17 cellular contexts compared by ENCODE assay signal in the genomic region with DNA sequence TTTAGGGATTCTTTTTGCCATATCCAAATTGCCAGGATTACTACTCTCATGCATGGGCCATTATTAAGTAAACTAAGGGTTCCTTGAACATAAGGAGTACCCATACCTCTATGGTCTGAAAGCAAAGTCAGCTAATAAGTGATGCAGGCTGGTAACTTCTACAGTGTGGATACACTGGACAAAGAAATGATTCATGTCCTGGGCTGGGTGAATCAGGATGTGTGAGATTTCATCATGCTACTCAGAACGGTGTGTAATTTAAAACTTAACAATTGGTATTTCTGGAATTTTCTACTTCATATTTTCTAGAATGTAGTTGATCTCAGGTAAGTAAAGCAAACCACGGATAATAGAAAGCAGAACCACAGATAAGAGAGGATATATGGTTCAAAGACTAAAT.
DNase-seq lines count a peak whose midpoint lies in the region; ATAC-seq and TF ChIP-seq lines count a peak whose summit lies in the region.
"Had no signal": no experiment of that assay in that cellular context is flagged by ENCODE, and none has a peak within 500 bp of the region (broad histone marks: within the 10 kb centered on the region; RNA-seq: fewer than 3 reads in every experiment).

No MANE protein-coding gene starts in this region.

- no peaks in the 10 kb centered on the region for H3K36me3 Mint-ChIP-seq in activated T-cell treated with anti-CD3 and anti-CD28 coated beads, Interleukin-2, amount 50 U/mL, for 72 hours (ENCODE audit: insufficient read depth in 2 of 2)
- H3K36me3 Mint-ChIP-seq: brain, mesothelial cell of epicardium had no signal

- H3K4me1 Mint-ChIP-seq in activated T-cell treated with anti-CD3 and anti-CD28 coated beads, Interleukin-2, amount 50 U/mL, for 72 hours (ENCODE audit: low read depth) = no peaks in the 10 kb centered on the region
- H3K4me1 Mint-ChIP-seq: brain had no signal

- ATAC-seq in activated T-cell treated with anti-CD3 and anti-CD28 coated beads, Interleukin-2, amount 50 U/mL, for 72 hours (replicated peaks in 1 of 2) = no peak
- ATAC-seq: Panc1 had no signal

- H3K4me3 Mint-ChIP-seq in activated T-cell treated with anti-CD3 and anti-CD28 coated beads, Interleukin-2, amount 50 U/mL, for 72 hours = no peak overlapping the region
- H3K4me3 Mint-ChIP-seq: brain, mesothelial cell of epicardium had no signal

- peaks cover 0 to 5% of the 10 kb centered on the region in 2 donors for H3K9me3 Mint-ChIP-seq in activated T-cell treated with anti-CD3 and anti-CD28 coated beads, Interleukin-2, amount 50 U/mL, for 72 hours

- peak; percentile 39 for DNase-seq in ACHN
- peak; percentile 48 for DNase-seq in HPDE6-E6E7 (ENCODE audit: extremely low spot score)
- peak; percentile 65 for DNase-seq in astrocyte of the spinal cord (ENCODE audit: low read depth, low spot score)
- peak; percentile 61 for DNase-seq in glomerular visceral epithelial cell (ENCODE audit: extremely low spot score)
- no peak for DNase-seq in NAMALWA (ENCODE audit: low spot score)
- no peak for DNase-seq in hippocampal formation (lab: John Stamatoyannopoulos, UW)
- no peak for DNase-seq in activated T-cell treated with anti-CD3 and anti-CD28 coated beads, Interleukin-2, amount 50 U/mL, for 72 hours
- no peak for DNase-seq in activated CD4-positive, alpha-beta T cell treated with anti-CD3 and anti-CD28 coated beads for 4 hours
- DNase-seq: activated CD4-positive, alpha-beta T cell treated with anti-CD3 and anti-CD28 coated beads, Interleukin-2, amount 50 U/mL, for 1 hour; AML-193; DMS53; NCI-H1436; NCI-H510A treated with DMSO at 0.1 percent for 48 hours; stimulated activated CD4-positive, alpha-beta T cell treated with anti-CD3 and anti-CD28 coated beads, Interleukin-12 subunit alpha, Interleukin-12 subunit beta, amount 100 ng/mL, for 4 hours had no signal

- TF ChIP-seq CTCF in astrocyte of the spinal cord (IDR thresholded peaks at IDR 0.05; ENCODE audit: low read depth, low read length) = no peak

- H3K27ac Mint-ChIP-seq in activated T-cell treated with anti-CD3 and anti-CD28 coated beads, Interleukin-2, amount 50 U/mL, for 72 hours = no peak overlapping the region
- H3K27ac Mint-ChIP-seq: brain, mesothelial cell of epicardium had no signal

- H3K4me3 ChIP-seq in astrocyte of the spinal cord (ENCODE audit: low read depth, low read length) = no peak overlapping the region

- peaks cover 4% of the 10 kb centered on the region for H3K27me3 Mint-ChIP-seq in activated T-cell treated with anti-CD3 and anti-CD28 coated beads, Interleukin-2, amount 50 U/mL, for 72 hours (ENCODE audit: low read depth)
- H3K27me3 Mint-ChIP-seq: brain had no signal

- in situ Hi-C loops in ACHN (cut with HindIII; ENCODE audit: low pct_ligation_motif_present, low pct_unique_long_range_greater_than_20kb, low sequenced_read_pairs) (no loop called here), astrocyte of the spinal cord (cut with HindIII; ENCODE audit: low sequenced_read_pairs) (no loop called here)

Comparison
In these comparisons a context has a peak if more than half of its experiments do, and no peak if none do; other contexts are left out.
1. DNase-seq: peak in ACHN (single experiment), HPDE6-E6E7 (single experiment), astrocyte of the spinal cord (single experiment) and glomerular visceral epithelial cell (single experiment); none in NAMALWA (single experiment), hippocampal formation (0 of 2), activated T-cell treated with anti-CD3 and anti-CD28 coated beads, Interleukin-2, amount 50 U/mL, for 72 hours (0 of 2) and activated CD4-positive, alpha-beta T cell treated with anti-CD3 and anti-CD28 coated beads for 4 hours (0 of 2).